8 cellular contexts compared by ENCODE assay signal in the genomic region with DNA sequence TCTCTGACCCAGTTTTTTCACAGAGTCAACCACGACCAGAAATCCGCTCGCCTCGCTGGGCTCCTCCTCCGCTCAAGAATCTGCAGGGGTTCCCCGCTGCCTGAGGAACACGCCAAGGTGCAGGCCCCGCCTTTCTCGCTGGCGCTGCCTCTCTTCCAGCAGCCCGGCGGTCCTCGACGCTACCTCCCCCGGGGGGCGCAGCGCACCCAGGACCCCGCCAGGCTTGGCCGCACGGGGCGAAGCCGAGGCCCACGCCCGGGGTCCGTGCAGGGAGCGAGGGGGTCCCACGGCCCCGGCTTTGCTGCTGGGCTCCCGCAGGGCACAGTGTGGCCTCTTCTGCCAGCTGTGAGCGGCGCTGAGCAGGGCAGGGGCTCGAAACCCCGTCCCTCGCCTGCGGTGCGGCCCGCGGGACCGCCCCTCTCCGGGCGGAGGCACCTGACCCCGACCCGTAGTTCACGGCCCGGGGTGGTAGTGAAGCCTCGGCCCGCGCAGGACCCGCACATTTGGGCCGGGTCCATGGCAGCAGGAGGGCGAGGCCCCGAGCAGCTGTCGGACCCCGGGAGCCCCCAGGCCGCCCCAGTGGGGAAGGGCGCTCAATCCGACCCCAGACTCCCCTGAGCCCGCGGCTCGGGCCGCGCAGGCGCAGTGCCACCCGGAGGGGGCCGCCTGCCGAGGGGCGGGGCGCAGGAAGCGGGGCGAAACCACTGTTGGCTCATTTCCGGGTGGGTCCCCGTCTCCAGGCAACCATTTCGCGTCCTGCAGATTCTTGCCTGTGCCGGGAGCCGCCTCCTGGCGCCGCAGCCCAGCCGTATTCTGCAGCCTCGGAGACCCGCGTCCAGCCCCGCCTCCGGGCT. TPM values are rescaled to one million over a fixed set of nuclear protein-coding genes. Genes with fewer than 3 reads are reported as not detected.
DNase-seq lines count a peak whose midpoint lies in the region; ATAC-seq and TF ChIP-seq lines count a peak whose summit lies in the region.

No MANE protein-coding gene starts in this region.

- H3K4me2 ChIP-seq in DOHH2 (ENCODE audit: low read length) (peak overlapping the region; percentile 92), GM23248 (ENCODE audit: unreplicated experiment) (peak overlapping the region; percentile 72)

- peak overlapping the region; percentile 96 for H2AFZ ChIP-seq in GM23248

- no peaks in the 10 kb centered on the region for H3K27me3 Mint-ChIP-seq in activated T-helper 17 cell treated with anti-CD3 and anti-CD28 coated beads, Interleukin-2, amount 50 U/mL, for 72 hours
- H3K27me3 Mint-ChIP-seq in natural killer cell treated with Interleukin-12 subunit alpha and Interleukin-12 subunit beta and Interleukin-15 and Interleukin-18, amount 100 ng/mL, for 72 hours: peaks cover 0 to 3% of the 10 kb centered on the region in 2 donors

- peaks cover 3% of the 10 kb centered on the region; the same call in 1 of the 2 replicates for H3K79me2 ChIP-seq in DOHH2 (ENCODE audit: control insufficient read depth, low read length)
- H3K79me2 ChIP-seq in GM23248 (ENCODE audit: insufficient read depth): no peaks in the 10 kb centered on the region

- H3K27me3 ChIP-seq in DOHH2 (ENCODE audit: control insufficient read depth, low read length) (no peaks in the 10 kb centered on the region), GM23248 (replicated peaks; ENCODE audit: insufficient read depth) (no peaks in the 10 kb centered on the region)

- H4K20me1 ChIP-seq in DOHH2 (ENCODE audit: control insufficient read depth, insufficient read depth, low read depth, low read length): no peaks in the 10 kb centered on the region
- no peaks in the 10 kb centered on the region for H4K20me1 ChIP-seq in GM23248 (ENCODE audit: insufficient read depth)

- peaks cover 8% of the 10 kb centered on the region for H3K9me3 Mint-ChIP-seq in activated T-helper 17 cell treated with anti-CD3 and anti-CD28 coated beads, Interleukin-2, amount 50 U/mL, for 72 hours
- H3K9me3 Mint-ChIP-seq in natural killer cell treated with Interleukin-12 subunit alpha and Interleukin-12 subunit beta and Interleukin-15 and Interleukin-18, amount 100 ng/mL, for 72 hours: peaks cover 6% of the 10 kb centered on the region

- no peaks in the 10 kb centered on the region for H3K9me2 ChIP-seq in DOHH2 (replicated peaks; ENCODE audit: control insufficient read depth, low read length)
- H3K9me2 ChIP-seq in GM23248 (ENCODE audit: insufficient read depth): no peaks in the 10 kb centered on the region

- H3K4me3 Mint-ChIP-seq in activated T-helper 17 cell treated with anti-CD3 and anti-CD28 coated beads, Interleukin-2, amount 50 U/mL, for 72 hours: peak overlapping the region; percentile 86
- H3K4me3 Mint-ChIP-seq in natural killer cell treated with Interleukin-12 subunit alpha and Interleukin-12 subunit beta and Interleukin-15 and Interleukin-18, amount 100 ng/mL, for 72 hours: peak overlapping the region; percentile 89

- no peaks in the 10 kb centered on the region for H3F3A ChIP-seq in DOHH2 (ENCODE audit: control insufficient read depth, insufficient read depth)
- H3F3A ChIP-seq in GM23248 (ENCODE audit: insufficient read depth): no peaks in the 10 kb centered on the region

- in situ Hi-C loops in GM23248 (cut with MboI): no loop called here

- peak overlapping the region; percentile 83 for H3K9ac ChIP-seq in GM23248

- peak; percentile 95 for DNase-seq in GM23248
- DNase-seq in LHCN-M2 (ENCODE audit: low read depth): peak; percentile 80
- DNase-seq in RPMI7951 (ENCODE audit: low read depth): peak; percentile 87
- DNase-seq in fibroblast of pulmonary artery (ENCODE audit: low read depth): peak; percentile 91
- DNase-seq in natural killer cell treated with Interleukin-12 subunit alpha and Interleukin-12 subunit beta and Interleukin-15 and Interleukin-18, amount 100 ng/mL, for 72 hours (ENCODE audit: low spot score): peak; percentile 96
- peak; percentile 92 to 95 (median 93) for DNase-seq in stimulated activated naive CD4-positive, alpha-beta T cell (lab: John Stamatoyannopoulos, UW)

- H3K36me3 ChIP-seq in DOHH2 (ENCODE audit: control insufficient read depth, low read length): no peaks in the 10 kb centered on the region
- H3K36me3 ChIP-seq in GM23248 (ENCODE audit: low read depth): no peaks in the 10 kb centered on the region

- H3K4me1 Mint-ChIP-seq in activated T-helper 17 cell treated with anti-CD3 and anti-CD28 coated beads, Interleukin-2, amount 50 U/mL, for 72 hours: no peaks in the 10 kb centered on the region
- H3K4me1 Mint-ChIP-seq in natural killer cell treated with Interleukin-12 subunit alpha and Interleukin-12 subunit beta and Interleukin-15 and Interleukin-18, amount 100 ng/mL, for 72 hours (ENCODE audit: low read depth in 2 of 2): peaks cover 7% of the 10 kb centered on the region in 2 donors

- TF ChIP-seq CTCF in DOHH2 (IDR thresholded peaks at IDR 0.05; ENCODE audit: low read depth, low read length, poor library complexity, severe bottlenecking): no peak
- TF ChIP-seq CTCF in fibroblast of pulmonary artery (IDR thresholded peaks at IDR 0.05; ENCODE audit: low read length, missing control alignments): peak; percentile 13

- H3K4me1 ChIP-seq in DOHH2 (ENCODE audit: control insufficient read depth, low read length) (peaks cover 11% of the 10 kb centered on the region), GM23248 (ENCODE audit: insufficient read depth) (no peaks in the 10 kb centered on the region)

- peak; percentile 89 for ATAC-seq in activated T-helper 17 cell treated with anti-CD3 and anti-CD28 coated beads, Interleukin-2, amount 50 U/mL, for 72 hours (replicated peaks)
- ATAC-seq in natural killer cell treated with Interleukin-12 subunit alpha and Interleukin-12 subunit beta and Interleukin-15 and Interleukin-18, amount 100 ng/mL, for 72 hours: peak; percentile 89 to 93

- H3K4me3 ChIP-seq in DOHH2 (ENCODE audit: low read length): peak overlapping the region; percentile 95
- peak overlapping the region; percentile 83 for H3K4me3 ChIP-seq in GM23248
- H3K4me3 ChIP-seq in fibroblast of pulmonary artery (replicated peaks; ENCODE audit: low read depth, low read length): peak overlapping the region; percentile 76

- H3K9me3 ChIP-seq in DOHH2 (ENCODE audit: control insufficient read depth, insufficient read depth, low read length): 0 out of 2 replicates have a peak, but pooled peaks cover 3% of the 10 kb centered on the region
- H3K9me3 ChIP-seq in GM23248 (ENCODE audit: low read depth): no peaks in the 10 kb centered on the region

- 0 to 1% methylated on average over 63 to 79 of the region's 84 CpGs for WGBS in GM23248 (ENCODE audit: low coverage in 1 of 2, low lambda C conversion rate in 2 of 2, missing lambda C conversion rate in 2 of 2), 2 experiments

- H3K27ac ChIP-seq in DOHH2 (ENCODE audit: low read depth, low read length) (peak overlapping the region; percentile 30), GM23248 (no peak overlapping the region)

- H3K36me3 Mint-ChIP-seq in activated T-helper 17 cell treated with anti-CD3 and anti-CD28 coated beads, Interleukin-2, amount 50 U/mL, for 72 hours (ENCODE audit: low read depth): no peaks in the 10 kb centered on the region
- peaks cover 8% of the 10 kb centered on the region for H3K36me3 Mint-ChIP-seq in natural killer cell treated with Interleukin-12 subunit alpha and Interleukin-12 subunit beta and Interleukin-15 and Interleukin-18, amount 100 ng/mL, for 72 hours

- peak overlapping the region; percentile 94 for H3K27ac Mint-ChIP-seq in activated T-helper 17 cell treated with anti-CD3 and anti-CD28 coated beads, Interleukin-2, amount 50 U/mL, for 72 hours
- peak overlapping the region; percentile 63 to 75 for H3K27ac Mint-ChIP-seq in natural killer cell treated with Interleukin-12 subunit alpha and Interleukin-12 subunit beta and Interleukin-15 and Interleukin-18, amount 100 ng/mL, for 72 hours

RNA-seq across cellular contexts. Expression of a gene that starts 10.0 kb away (rescaled TPM):
- total RNA-seq in GM23248 (2014; rRNA removed; shearing (Covaris generic)): not detected in 2 replicates
- not detected in 2 replicates for polyA plus RNA-seq in GM23248 (2016; fragmentation: Nextera tagmentation; extraction: Ambion mirVana)
- not detected in 2 replicates for total RNA-seq in LHCN-M2 (2014; rRNA removed)
- polyA plus RNA-seq in LHCN-M2 (2012): not detected
- total RNA-seq in RPMI7951 (2014; rRNA removed; shearing (Covaris generic)): 2.8 TPM in 1 of 2 replicates, not detected in the other
- total RNA-seq in activated T-helper 17 cell treated with anti-CD3 and anti-CD28 coated beads, Interleukin-2, amount 50 U/mL, for 72 hours: under 1 TPM; 0.54 to 0.87 TPM
- under 1 TPM in 1 of 2 donors, not detected in 1; 0.81 TPM for total RNA-seq in natural killer cell treated with Interleukin-12 subunit alpha and Interleukin-12 subunit beta and Interleukin-15 and Interleukin-18, amount 100 ng/mL, for 72 hours

RNA-seq across cellular contexts. Expression of a gene that starts 56.2 kb away (rescaled TPM):
- 8.5 and 11.3 TPM in 2 replicates for total RNA-seq in GM23248 (2014; rRNA removed; shearing (Covaris generic))
- 12.4 and 13.5 TPM in 2 replicates for polyA plus RNA-seq in GM23248 (2016; fragmentation: Nextera tagmentation; extraction: Ambion mirVana)
- 39.6 and 40.7 TPM in 2 replicates for total RNA-seq in LHCN-M2 (2014; rRNA removed)
- 31.1 TPM for polyA plus RNA-seq in LHCN-M2 (2012)
- 21.5 and 26.1 TPM in 2 replicates for total RNA-seq in RPMI7951 (2014; rRNA removed; shearing (Covaris generic))
- total RNA-seq in activated T-helper 17 cell treated with anti-CD3 and anti-CD28 coated beads, Interleukin-2, amount 50 U/mL, for 72 hours: 10 to 100 TPM; 27.4 to 36.3 TPM
- 10 to 100 TPM in 1 of 2 donors, 1 to 10 TPM in 1; 9.1 to 18.5 TPM for total RNA-seq in natural killer cell treated with Interleukin-12 subunit alpha and Interleukin-12 subunit beta and Interleukin-15 and Interleukin-18, amount 100 ng/mL, for 72 hours
